In genomic region chr19:47050562-47050961, GRCh38 we compare ENCODE assay signal across 4 cellular contexts. TPM values are rescaled to one million over a fixed set of nuclear protein-coding genes. Genes with fewer than 3 reads are reported as not detected.
"Had no signal": no experiment of that assay in that cellular context is flagged by ENCODE, and none has a peak within 500 bp of the region (broad histone marks: within the 10 kb centered on the region; RNA-seq: fewer than 3 reads in every experiment).

No MANE protein-coding gene starts in this region.

RNA-seq across cellular contexts. Expression of gene NPAS1, which starts 30.9 kb away (rescaled TPM):
- total RNA-seq: activated CD4-positive, alpha-beta T cell treated with anti-CD3 and anti-CD28 coated beads, Interleukin-2, amount 10 ng/mL, durations not matched to agents 7 days and 5 days; activated CD8-positive, alpha-beta T cell treated with anti-CD3 and anti-CD28 coated beads, Interleukin-2, amount 10 ng/mL, durations not matched to agents 7 days and 5 days; activated T-helper 2 cell treated with anti-CD3 and anti-CD28 coated beads, Interferon-gamma antibody, Interleukin-2, Interleukin-4, amounts not matched to agents 10 μg/mL and 5 μg/mL and 100 μg/mL, durations not matched to agents 14 hours and 24 hours and 36 hours; ascending aorta had no signal
